Comparison of ENCODE assay signal across 8 cellular contexts in the genomic region with DNA sequence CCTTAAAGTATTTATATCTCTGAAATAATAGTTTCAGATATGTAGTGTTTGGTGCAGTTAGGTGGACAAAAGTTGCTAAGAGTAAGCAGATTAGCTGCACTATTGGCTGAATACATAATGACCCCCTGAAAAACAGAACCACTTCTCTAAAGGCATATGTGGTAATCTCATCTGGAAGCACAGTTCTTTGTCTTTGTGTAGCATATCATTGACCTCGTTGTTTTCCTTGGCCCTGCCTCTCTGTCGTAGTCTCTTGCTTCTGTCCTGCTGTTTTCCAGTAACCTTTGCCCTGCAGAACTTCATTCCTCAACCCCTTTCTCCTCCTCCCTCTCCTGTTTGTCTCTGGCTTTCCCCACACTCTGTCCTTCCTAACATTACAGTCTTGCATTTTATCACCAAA. TPM values are rescaled to one million over a fixed set of nuclear protein-coding genes. Genes with fewer than 3 reads are reported as not detected.
DNase-seq lines count a peak whose midpoint lies in the region; ATAC-seq, FAIRE-seq and TF ChIP-seq lines count a peak whose summit lies in the region.
"Had no signal": no experiment of that assay in that cellular context is flagged by ENCODE, and none has a peak within 500 bp of the region (broad histone marks: within the 10 kb centered on the region; RNA-seq: fewer than 3 reads in every experiment).

No MANE protein-coding gene starts in this region.

- H3K4me3 ChIP-seq in small intestine (ENCODE audit: low read depth in 1 of 2, low read length in 2 of 2) (no peak overlapping the region), Peyer's patch (no peak overlapping the region)

- DNase-seq in endothelial cell (ENCODE audit: low spot score) (no peak), small intestine (peak; percentile 60), Peyer's patch (no peak), NCI-H1436 (lab: John Stamatoyannopoulos, UW) (no peak)
- DNase-seq in T-helper 2 cell treated with Interferon-gamma antibody and Interleukin-4, amounts not matched to agents 5 μg/mL and 100 μg/mL, for 36 hours (ENCODE audit: low spot score) = no peak

- H3K9me3 ChIP-seq in small intestine (ENCODE audit: control insufficient read depth, low read depth) (no peaks in the 10 kb centered on the region), Peyer's patch (no peaks in the 10 kb centered on the region)

- peaks cover 17% of the 10 kb centered on the region for H3K4me1 Mint-ChIP-seq in endothelial cell (ENCODE audit: unreplicated experiment)
- peaks cover 1% of the 10 kb centered on the region for H3K4me1 Mint-ChIP-seq in T-helper 2 cell treated with Interferon-gamma antibody and Interleukin-4, amounts not matched to agents 5 μg/mL and 100 μg/mL, for 36 hours (ENCODE audit: low read depth)

- H3K27me3 ChIP-seq in small intestine (ENCODE audit: control insufficient read depth in 2 of 2, insufficient read depth in 2 of 2, low read length in 2 of 2) = no peaks in the 10 kb centered on the region
- no peaks in the 10 kb centered on the region for H3K27me3 ChIP-seq in Peyer's patch

- H3K27me3 Mint-ChIP-seq in endothelial cell (ENCODE audit: unreplicated experiment) = no peaks in the 10 kb centered on the region
- H3K27me3 Mint-ChIP-seq in T-helper 2 cell treated with Interferon-gamma antibody and Interleukin-4, amounts not matched to agents 5 μg/mL and 100 μg/mL, for 36 hours (ENCODE audit: low read depth) = no peaks in the 10 kb centered on the region
- H3K27me3 Mint-ChIP-seq: stimulated activated naive CD8-positive, alpha-beta T cell treated with anti-CD3 and anti-CD28 coated beads, Interleukin-15, amount 100 ng/mL, for 72 hours had no signal

- H3K27ac Mint-ChIP-seq in endothelial cell (ENCODE audit: unreplicated experiment) = peak overlapping the region; percentile 78
- no peak overlapping the region for H3K27ac Mint-ChIP-seq in T-helper 2 cell treated with Interferon-gamma antibody and Interleukin-4, amounts not matched to agents 5 μg/mL and 100 μg/mL, for 36 hours

- 0 to 8% (median 3%) methylated on average over 2 of the region's 2 CpGs for WGBS in small intestine, 3 donors

- no peaks in the 10 kb centered on the region for H3K9me3 Mint-ChIP-seq in endothelial cell (ENCODE audit: unreplicated experiment)
- H3K9me3 Mint-ChIP-seq in T-helper 2 cell treated with Interferon-gamma antibody and Interleukin-4, amounts not matched to agents 5 μg/mL and 100 μg/mL, for 36 hours = no peaks in the 10 kb centered on the region
- H3K9me3 Mint-ChIP-seq: stimulated activated naive CD8-positive, alpha-beta T cell treated with anti-CD3 and anti-CD28 coated beads, Interleukin-15, amount 100 ng/mL, for 72 hours had no signal

- ATAC-seq in GM21423 (IDR thresholded peaks at IDR 0.05; ENCODE audit: unreplicated experiment) (peak; percentile 42), HG03571 (IDR thresholded peaks at IDR 0.05; ENCODE audit: unreplicated experiment) (peak; percentile 46)

- no peak for TF ChIP-seq POLR2A in Peyer's patch (IDR thresholded peaks at IDR 0.05)

- H3K36me3 ChIP-seq in small intestine (ENCODE audit: control insufficient read depth in 2 of 2, insufficient read depth in 2 of 2, low read length in 2 of 2) = no peaks in the 10 kb centered on the region
- H3K36me3 ChIP-seq in Peyer's patch = no peaks in the 10 kb centered on the region

- no peak overlapping the region for H3K27ac ChIP-seq in small intestine (ENCODE audit: low read depth in 1 of 2, low read length in 1 of 2)
- peak overlapping the region in 2 of 4 donors; percentile 32 to 60 for H3K27ac ChIP-seq in Peyer's patch

- peaks cover 0 to 3% of the 10 kb centered on the region in 2 donors for H3K4me1 ChIP-seq in small intestine (ENCODE audit: control insufficient read depth in 2 of 2, insufficient read depth in 1 of 2, low read depth in 1 of 2, low read length in 1 of 2)
- peaks cover 0 to 4% (median 0%) of the 10 kb centered on the region in 4 donors for H3K4me1 ChIP-seq in Peyer's patch

- no peak for FAIRE-seq in small intestine (lab: Jason Lieb, UNC)

- TF ChIP-seq CTCF in endothelial cell (IDR thresholded peaks at IDR 0.05; ENCODE audit: unreplicated experiment) = no peak
- no peak for TF ChIP-seq CTCF in Peyer's patch (IDR thresholded peaks at IDR 0.05)

- H3K4me3 Mint-ChIP-seq in endothelial cell (ENCODE audit: unreplicated experiment) = no peak overlapping the region
- H3K4me3 Mint-ChIP-seq in T-helper 2 cell treated with Interferon-gamma antibody and Interleukin-4, amounts not matched to agents 5 μg/mL and 100 μg/mL, for 36 hours = no peak overlapping the region
- H3K4me3 Mint-ChIP-seq: stimulated activated naive CD8-positive, alpha-beta T cell treated with anti-CD3 and anti-CD28 coated beads, Interleukin-15, amount 100 ng/mL, for 72 hours had no signal

- H3K36me3 Mint-ChIP-seq in endothelial cell (ENCODE audit: low read depth, unreplicated experiment) = no peaks in the 10 kb centered on the region
- H3K36me3 Mint-ChIP-seq in T-helper 2 cell treated with Interferon-gamma antibody and Interleukin-4, amounts not matched to agents 5 μg/mL and 100 μg/mL, for 36 hours (ENCODE audit: low read depth) = no peaks in the 10 kb centered on the region

RNA-seq across cellular contexts. Expression of a gene that starts 41.4 kb away (rescaled TPM):
- total RNA-seq in endothelial cell (ENCODE audit: unreplicated experiment) = 17.4 TPM
- polyA plus RNA-seq in small intestine = 1 to 10 TPM; 1.1 to 3.1 (median 1.6) TPM
- total RNA-seq in Peyer's patch = 10 to 100 TPM in 1 of 4 donors, 1 to 10 TPM in 3; 2.0 to 19.8 (median 2.6) TPM
